Comparison of ENCODE assay signal across 1 cellular context in genomic region chr2:133431289-133431688, GRCh38.
TF ChIP-seq lines count a peak whose summit lies in the region.

No MANE protein-coding gene starts in this region.

TF ChIP-seq in GM23338, 12 proteins besides CTCF, POLR2A, EP300 and RAD21 (continued from another document):
- no peak for TF ChIP-seq ZNF462 (CRISPR knock-in tag; IDR thresholded peaks at IDR 0.05)
- no peak for TF ChIP-seq NANOG (IDR thresholded peaks at IDR 0.05; ENCODE audit: borderline replicate concordance)
- TF ChIP-seq CREB1 (CRISPR knock-in tag; IDR thresholded peaks at IDR 0.05; ENCODE audit: low read depth) = no peak
- TF ChIP-seq STAT1 (IDR thresholded peaks at IDR 0.05; ENCODE audit: unreplicated experiment) = no peak
- no peak for TF ChIP-seq EZH2 (IDR thresholded peaks at IDR 0.05; ENCODE audit: low read depth, unreplicated experiment)
- no peak for TF ChIP-seq ZNF114 (CRISPR knock-in tag; IDR thresholded peaks at IDR 0.05)
- TF ChIP-seq POLR2AphosphoS5 (IDR thresholded peaks at IDR 0.05; ENCODE audit: low read depth) = no peak
- TF ChIP-seq EZH2phosphoT487 (IDR thresholded peaks at IDR 0.05; ENCODE audit: unreplicated experiment) = no peak
